Comparison of ENCODE assay signal across 8 cellular contexts in genomic region chr6:150418825-150419594, GRCh38. TPM values are rescaled to one million over a fixed set of nuclear protein-coding genes. Genes with fewer than 3 reads are reported as not detected.
DNase-seq lines count a peak whose midpoint lies in the region; ATAC-seq and TF ChIP-seq lines count a peak whose summit lies in the region.

No MANE protein-coding gene starts in this region.

- H2AFZ ChIP-seq in SK-N-SH (ENCODE audit: low read depth) = peak overlapping the region; percentile 79

- H4K20me1 ChIP-seq in SK-N-SH (ENCODE audit: insufficient read depth) = no peaks in the 10 kb centered on the region

- WGBS in SK-N-SH (ENCODE audit: low lambda C conversion rate) = 8% methylated on average over 12 of the region's 23 CpGs

- no peak overlapping the region for H3K9ac ChIP-seq in SK-N-SH

- TF ChIP-seq RAD21 in SK-N-SH (IDR thresholded peaks at IDR 0.05; ENCODE audit: low read length) = peak; percentile 24; the same call in 1 of the 2 replicates

- POLR2A ChIA-PET in SK-N-SH (lab: Yijun Ruan, JAX) = no interaction called here

- TF ChIP-seq CTCF in SK-N-SH (IDR thresholded peaks at IDR 0.05) = peak; percentile 66

- CTCF ChIA-PET in SK-N-SH (lab: Yijun Ruan, JAX) = interaction anchor here (0.6 to 4.9 kb wide), 12 partner anchors 8 to 404 kb away, joined by 3 to 76 read pairs (median 3); no protein-coding TSS in a partner anchor

- no peak overlapping the region for H3K27ac ChIP-seq in SK-N-SH (ENCODE audit: low read depth in 2 of 2, low read length in 1 of 2)

- peak overlapping the region; percentile 79 for H3K4me2 ChIP-seq in SK-N-SH

- peak; percentile 62 for ATAC-seq in HG03432 (IDR thresholded peaks at IDR 0.05; ENCODE audit: unreplicated experiment)
- ATAC-seq in left cardiac atrium = peak; percentile 80 to 86

- H3K4me1 ChIP-seq in SK-N-SH (ENCODE audit: control insufficient read depth in 1 of 2, insufficient read depth in 2 of 2, low read depth in 1 of 2, low read length in 1 of 2) = no peaks in the 10 kb centered on the region; a peak in 2 of 4 replicates

- no peaks in the 10 kb centered on the region for H3K9me3 ChIP-seq in SK-N-SH

- DNase-seq in Caki2 (ENCODE audit: low read depth) (peak; percentile 31), SK-N-SH (peak; percentile 53), amniotic epithelial cell (ENCODE audit: low read depth) (peak; percentile 19), left cardiac atrium (peak; percentile 83), putamen (ENCODE audit: low spot score) (peak; percentile 28), NCI-H345 (lab: John Stamatoyannopoulos, UW) (no peak), middle frontal gyrus (ENCODE audit: extremely low spot score, low spot score) (no peak)

- in situ Hi-C loops in Caki2 (cut with HindIII; ENCODE audit: low pct_unique_long_range_greater_than_20kb, low sequenced_read_pairs) = no loop called here

- peaks cover 3% of the 10 kb centered on the region for H3F3A ChIP-seq in SK-N-SH (replicated peaks; ENCODE audit: insufficient read depth)

- peak overlapping the region; percentile 30 to 41; a peak in 2 of 4 replicates for H3K4me3 ChIP-seq in SK-N-SH (ENCODE audit: low read depth in 2 of 2, low read length in 1 of 2)

- intact Hi-C loops in left cardiac atrium (cut with DNase I) = loop anchor here (1.0 to 10.0 kb wide), 4 partner anchors 183 to 396 kb away; no protein-coding TSS in a partner anchor

- H3K36me3 ChIP-seq in SK-N-SH (replicated peaks in 1 of 2; ENCODE audit: control insufficient read depth in 1 of 2, insufficient read depth in 2 of 2, low read length in 1 of 2) = no peaks in the 10 kb centered on the region

- H3K27me3 ChIP-seq in SK-N-SH (ENCODE audit: insufficient read depth) = no peaks in the 10 kb centered on the region; the same call in 1 of the 2 replicates

- no peaks in the 10 kb centered on the region for H3K79me2 ChIP-seq in SK-N-SH (ENCODE audit: insufficient read depth)

- H3K9me2 ChIP-seq in SK-N-SH = no peaks in the 10 kb centered on the region

- no peak for TF ChIP-seq EP300 in SK-N-SH (IDR thresholded peaks at IDR 0.05; ENCODE audit: borderline replicate concordance in 1 of 2, low read depth in 1 of 2, low read length in 1 of 2)

TF ChIP-seq in SK-N-SH, 30 proteins besides CTCF, POLR2A, EP300 and RAD21:
- no peak for TF ChIP-seq MEF2A (IDR thresholded peaks at IDR 0.05; ENCODE audit: borderline replicate concordance, low read depth)
- peak; percentile 73; the same call in 1 of the 2 replicates for TF ChIP-seq ELF1 (IDR thresholded peaks at IDR 0.05)
- peak; percentile 40 for TF ChIP-seq SMC3 (IDR thresholded peaks at IDR 0.05; ENCODE audit: low read depth, low read length)
- TF ChIP-seq MAX (IDR thresholded peaks at IDR 0.05; ENCODE audit: low read depth) = peak; percentile 77

RNA-seq across cellular contexts. Expression of gene IYD, which starts 50.2 kb away (rescaled TPM):
- not detected in 2 replicates for total RNA-seq in Caki2 (2014; rRNA removed; shearing (Covaris generic); ENCODE audit: low replicate concordance)
- polyA plus RNA-seq in SK-N-SH (2012; rRNA removed) = not detected in 2 replicates
- polyA plus RNA-seq in SK-N-SH (2012; cell fraction: cytosol; rRNA removed) = not detected in 2 replicates
- not detected in 2 replicates for polyA plus RNA-seq in SK-N-SH (2012; cell fraction: nucleus; rRNA removed)
- not detected for total RNA-seq in left cardiac atrium

Comparison
In these comparisons a context has a peak if more than half of its experiments do, and no peak if none do; other contexts are left out.
1. DNase-seq: peak in Caki2 (single experiment), SK-N-SH (single experiment), amniotic epithelial cell (single experiment), left cardiac atrium (single experiment) and putamen (single experiment); none in NCI-H345 (single experiment) and middle frontal gyrus (single experiment).